8 cellular contexts compared by ENCODE assay signal in the genomic region with DNA sequence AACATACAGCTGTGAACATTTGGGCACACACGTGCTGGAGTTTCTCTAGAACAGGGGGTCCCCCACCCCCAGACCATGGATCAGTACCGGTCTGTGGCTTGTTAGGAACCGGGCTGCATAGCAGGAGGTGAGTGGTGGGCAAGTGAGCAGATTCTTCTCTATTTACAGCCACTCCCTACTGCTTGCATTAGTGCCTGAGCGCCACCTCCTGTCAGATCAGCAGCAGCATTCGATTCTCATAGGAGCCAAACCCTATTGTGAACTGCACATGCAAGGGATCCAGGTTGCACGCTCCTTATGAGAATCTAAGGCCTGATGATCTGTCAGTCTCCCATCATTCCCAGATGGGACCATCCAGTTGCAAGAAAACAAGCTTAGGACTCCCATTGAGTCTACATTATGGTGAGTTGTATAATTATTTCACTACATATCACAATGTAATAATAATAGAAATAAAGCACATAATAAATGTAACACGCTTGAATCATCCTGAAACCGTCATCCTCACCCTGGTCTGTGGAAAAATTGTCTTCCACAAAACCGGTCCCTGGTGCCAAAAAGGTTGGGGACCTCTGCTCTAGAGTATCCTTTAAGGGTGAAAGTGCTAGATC. TPM values are rescaled to one million over a fixed set of nuclear protein-coding genes. Genes with fewer than 3 reads are reported as not detected.
DNase-seq lines count a peak whose midpoint lies in the region; ATAC-seq, FAIRE-seq and TF ChIP-seq lines count a peak whose summit lies in the region.

No MANE protein-coding gene starts in this region.

- no peak overlapping the region for H3K18ac ChIP-seq in H9 (ENCODE audit: insufficient read length, low read depth, low read length)

- H4K91ac ChIP-seq in H9 (ENCODE audit: insufficient read length, low read depth, low read length): no peak overlapping the region

- H2AFZ ChIP-seq in H9 (ENCODE audit: low read length): no peak overlapping the region

- no peak overlapping the region for H3K4me3 Mint-ChIP-seq in H9

- H3K36me3 Mint-ChIP-seq in H9 (ENCODE audit: insufficient read depth in 1 of 3, low read depth in 3 of 3): peaks cover 0 to 4% (median 3%) of the 10 kb centered on the region in 3 experiments; a peak in 4 of 7 replicates

- no peak overlapping the region for H3K4me2 ChIP-seq in H9 (ENCODE audit: insufficient read depth, insufficient read length, low read length)

- no peak overlapping the region for H3K23ac ChIP-seq in H9 (ENCODE audit: insufficient read length, low read depth, low read length)

- peaks cover 0 to 3% of the 10 kb centered on the region in 2 experiments; a peak in 1 of 5 replicates for H3K9me3 Mint-ChIP-seq in H9

- ATAC-seq in RWPE2 (ENCODE audit: low read depth) (peak; percentile 57), foreskin keratinocyte (peak; percentile 42), GM18870 (IDR thresholded peaks at IDR 0.05; ENCODE audit: unreplicated experiment) (no peak), HG03196 (IDR thresholded peaks at IDR 0.05; ENCODE audit: unreplicated experiment) (no peak)

- H3K9ac ChIP-seq in H9 (ENCODE audit: extremely low read depth, insufficient read length, low read length) (no peak overlapping the region), kidney (ENCODE audit: low read length in 2 of 2) (no peak overlapping the region)

- no peaks in the 10 kb centered on the region for H3K27me3 Mint-ChIP-seq in H9 (ENCODE audit: low read depth)

- no peak overlapping the region for H4K8ac ChIP-seq in H9 (replicated peaks; ENCODE audit: insufficient read length, low read depth, low read length)

- no peak overlapping the region for H2BK5ac ChIP-seq in H9 (ENCODE audit: insufficient read length, low read length)

- FAIRE-seq in kidney (lab: Jason Lieb, UNC): no peak

- no peak overlapping the region for H4K5ac ChIP-seq in H9 (ENCODE audit: insufficient read length, low read depth, low read length)

- H2BK15ac ChIP-seq in H9 (ENCODE audit: low read depth, low read length): no peak overlapping the region

- H3K4me1 ChIP-seq in H9 (ENCODE audit: insufficient read depth, low read length): no peaks in the 10 kb centered on the region
- no peaks in the 10 kb centered on the region for H3K4me1 ChIP-seq in RWPE2 (ENCODE audit: insufficient read depth, poor library complexity, severe bottlenecking)
- peaks cover 4% of the 10 kb centered on the region for H3K4me1 ChIP-seq in foreskin keratinocyte
- no peaks in the 10 kb centered on the region for H3K4me1 ChIP-seq in kidney (ENCODE audit: control insufficient read depth in 1 of 2, insufficient read depth in 1 of 2, low read depth in 1 of 2, low read length in 2 of 2)

- WGBS in H9 (ENCODE audit: extremely low coverage, insufficient read length, low lambda C conversion rate): no CpG with 5 or more reads among the region's 9 CpGs

- intact Hi-C loops in kidney (cut with DNase I): no loop called here

- H3K79me2 ChIP-seq in H9 (ENCODE audit: insufficient read depth, low read length): no peaks in the 10 kb centered on the region

- no peak overlapping the region for H3T11ph ChIP-seq in H9 (ENCODE audit: low read length)

- no peak overlapping the region for H3K4ac ChIP-seq in H9 (ENCODE audit: low read depth, low read length)

- no peaks in the 10 kb centered on the region for H3K23me2 ChIP-seq in H9 (ENCODE audit: insufficient read length, low read depth, low read length, poor library complexity, severe bottlenecking)

- H4K20me1 ChIP-seq in H9 (ENCODE audit: control insufficient read depth, insufficient read depth, insufficient read length): no peaks in the 10 kb centered on the region

- H3K27ac ChIP-seq in H9 (ENCODE audit: insufficient read length, low read depth, low read length) (no peak overlapping the region), RWPE2 (ENCODE audit: poor library complexity, severe bottlenecking) (no peak overlapping the region), foreskin keratinocyte (no peak overlapping the region), kidney (ENCODE audit: low read depth in 2 of 2, low read length in 2 of 2) (no peak overlapping the region)

- no peaks in the 10 kb centered on the region for H3K79me1 ChIP-seq in H9 (ENCODE audit: insufficient read depth, low read depth, low read length, poor library complexity, severe bottlenecking)

- H3K4me3 ChIP-seq in RWPE2 (ENCODE audit: severe bottlenecking) (no peak overlapping the region), kidney (ENCODE audit: low read length in 2 of 2) (no peak overlapping the region)

- no peak overlapping the region for H2BK120ac ChIP-seq in H9 (ENCODE audit: low read depth, low read length, poor library complexity, severe bottlenecking)

- no peaks in the 10 kb centered on the region for H3K9me3 ChIP-seq in H9 (ENCODE audit: control insufficient read depth, low read depth, low read length)
- H3K9me3 ChIP-seq in RWPE2 (ENCODE audit: severe bottlenecking): no peaks in the 10 kb centered on the region
- no peaks in the 10 kb centered on the region for H3K9me3 ChIP-seq in kidney (ENCODE audit: control insufficient read depth in 1 of 2, low read length in 2 of 2)

- H2BK12ac ChIP-seq in H9 (ENCODE audit: insufficient read length, low read depth, low read length): no peak overlapping the region

- H3K56ac ChIP-seq in H9 (ENCODE audit: insufficient read length, low read depth, low read length): no peak overlapping the region

- H3K14ac ChIP-seq in H9 (ENCODE audit: insufficient read depth, low read length): no peak overlapping the region

- H3K4me1 Mint-ChIP-seq in H9: peaks cover 2% of the 10 kb centered on the region in 2 experiments

- no peak overlapping the region for H2BK20ac ChIP-seq in H9 (ENCODE audit: low read depth, low read length, poor library complexity, severe bottlenecking)

- TF ChIP-seq CTCF in H9 (conservative IDR thresholded peaks at IDR 0.05): peak; percentile 69
- TF ChIP-seq CTCF in RWPE2 (IDR thresholded peaks at IDR 0.05; ENCODE audit: poor library complexity, severe bottlenecking): peak; percentile 54
- peak; percentile 60 for TF ChIP-seq CTCF in foreskin keratinocyte (conservative IDR thresholded peaks at IDR 0.05)
- no peak for TF ChIP-seq CTCF in kidney (IDR thresholded peaks at IDR 0.05; ENCODE audit: borderline replicate concordance, extremely low read depth, insufficient read depth)

- no peaks in the 10 kb centered on the region for H3K36me3 ChIP-seq in RWPE2 (ENCODE audit: low read depth)
- H3K36me3 ChIP-seq in kidney (ENCODE audit: control insufficient read depth in 1 of 2, insufficient read depth in 2 of 2, low read length in 2 of 2): no peaks in the 10 kb centered on the region

- H2AK5ac ChIP-seq in H9 (ENCODE audit: insufficient read length, low read length): no peak overlapping the region

- H3K27ac Mint-ChIP-seq in H9: no peak overlapping the region

- peak; percentile 29 for DNase-seq in D341Med (ENCODE audit: low spot score)
- DNase-seq in H9: peak; percentile 60
- no peak for DNase-seq in RWPE2 (ENCODE audit: low spot score)
- peak in 1 of 2 donors; percentile 17 for DNase-seq in foreskin keratinocyte
- DNase-seq in kidney: no peak
- DNase-seq in germinal center (ENCODE audit: low spot score): no peak

- H3K27me3 ChIP-seq in H9 (ENCODE audit: insufficient read depth, low read length): no peaks in the 10 kb centered on the region
- no peaks in the 10 kb centered on the region for H3K27me3 ChIP-seq in RWPE2 (ENCODE audit: insufficient read depth, poor library complexity, severe bottlenecking)
- H3K27me3 ChIP-seq in foreskin keratinocyte: no peaks in the 10 kb centered on the region

RNA-seq across cellular contexts. Expression of a gene that starts 25.8 kb away (rescaled TPM):
- total RNA-seq in H9 (2021) (not detected in 2 replicates), foreskin keratinocyte (not detected in 2 replicates), kidney (0.06 TPM)
- polyA plus RNA-seq in foreskin keratinocyte (not detected in 2 replicates), kidney (ENCODE audit: insufficient read depth, low read depth, low replicate concordance) (not detected)

RNA-seq across cellular contexts. Expression of a gene that starts 44.9 kb away (rescaled TPM):
- 16.1 and 18.3 TPM in 2 replicates for total RNA-seq in H9 (2021)
- 20.2 and 21.4 TPM in 2 replicates for total RNA-seq in foreskin keratinocyte
- polyA plus RNA-seq in foreskin keratinocyte: 18.9 and 22.2 TPM in 2 replicates
- 7.1 TPM for total RNA-seq in kidney
- 6.4 TPM for polyA plus RNA-seq in kidney (ENCODE audit: insufficient read depth, low read depth, low replicate concordance)

Comparison
In these comparisons a context has a peak if more than half of its experiments do, and no peak if none do; other contexts are left out.
1. DNase-seq: peak in D341Med (single experiment) and H9 (single experiment); none in RWPE2 (single experiment), kidney (single experiment) and germinal center (single experiment).
2. ATAC-seq: peak in RWPE2 (single experiment) and foreskin keratinocyte (single experiment); none in GM18870 (single experiment) and HG03196 (single experiment).